27 cellular contexts compared by ENCODE assay signal in genomic region chr2:13413989-13414388, GRCh38.
DNase-seq lines count a peak whose midpoint lies in the region; ATAC-seq, FAIRE-seq and TF ChIP-seq lines count a peak whose summit lies in the region.
"Had no signal": no experiment of that assay in that cellular context is flagged by ENCODE, and none has a peak within 500 bp of the region (broad histone marks: within the 10 kb centered on the region; RNA-seq: fewer than 3 reads in every experiment).

No MANE protein-coding gene starts in this region.

- H3K36me3 ChIP-seq in bronchial epithelial cell (ENCODE audit: control insufficient read depth, insufficient read depth, low read length) (no peaks in the 10 kb centered on the region), aorta (ENCODE audit: control insufficient read depth in 1 of 2, insufficient read depth in 2 of 2, low read length in 1 of 2) (no peaks in the 10 kb centered on the region)
- H3K36me3 ChIP-seq: prostate gland had no signal

- no peak overlapping the region for H3K4me3 Mint-ChIP-seq in activated naive CD8-positive, alpha-beta T cell treated with anti-CD3 and anti-CD28 coated beads, Interleukin-2, amount 50 U/mL, for 24 hours
- H3K4me3 Mint-ChIP-seq: activated CD8-positive, alpha-beta T cell treated with anti-CD3 and anti-CD28 coated beads for 36 hours; activated naive CD4-positive, alpha-beta T cell treated with anti-CD3 and anti-CD28 coated beads, Interleukin-2, amount 50 U/mL, for 24 hours; activated T-cell treated with anti-CD3 and anti-CD28 coated beads, Interleukin-2, amount 50 U/mL, for 4 hours; neural crest cell; T-helper 17 cell had no signal

- H3K27me3 ChIP-seq in bronchial epithelial cell (ENCODE audit: control insufficient read depth, insufficient read depth, low read length), result no peaks in the 10 kb centered on the region
- H3K27me3 ChIP-seq in aorta (ENCODE audit: control insufficient read depth in 1 of 2, insufficient read depth in 2 of 2, low read length in 1 of 2), result no peaks in the 10 kb centered on the region
- H3K27me3 ChIP-seq: body of pancreas had no signal

- no peaks in the 10 kb centered on the region for H3K4me1 ChIP-seq in A549
- H3K4me1 ChIP-seq in aorta (ENCODE audit: control insufficient read depth in 1 of 2, insufficient read depth in 2 of 2, low read length in 2 of 2), result no peaks in the 10 kb centered on the region
- H3K4me1 ChIP-seq: body of pancreas, prostate gland had no signal

- 6% methylated on average over 1 of the region's 1 CpG for WGBS in A549 (ENCODE audit: missing lambda C conversion rate)
- WGBS in aorta, 2 donors, result 88 to 91% methylated on average over 1 of the region's 1 CpG

- H3K27ac Mint-ChIP-seq in activated naive CD8-positive, alpha-beta T cell treated with anti-CD3 and anti-CD28 coated beads, Interleukin-2, amount 50 U/mL, for 24 hours, result no peak overlapping the region
- H3K27ac Mint-ChIP-seq: activated CD8-positive, alpha-beta T cell treated with anti-CD3 and anti-CD28 coated beads for 36 hours; activated naive CD4-positive, alpha-beta T cell treated with anti-CD3 and anti-CD28 coated beads, Interleukin-2, amount 50 U/mL, for 24 hours; T-helper 17 cell had no signal

- no peaks in the 10 kb centered on the region for H3K27me3 Mint-ChIP-seq in activated naive CD8-positive, alpha-beta T cell treated with anti-CD3 and anti-CD28 coated beads, Interleukin-2, amount 50 U/mL, for 24 hours
- H3K27me3 Mint-ChIP-seq: activated CD8-positive, alpha-beta T cell treated with anti-CD3 and anti-CD28 coated beads for 36 hours; activated naive CD4-positive, alpha-beta T cell treated with anti-CD3 and anti-CD28 coated beads, Interleukin-2, amount 50 U/mL, for 24 hours; T-helper 17 cell had no signal

- ATAC-seq in A549 (no peak), aorta (ENCODE audit: low FRiP score) (no peak), HG03280 (IDR thresholded peaks at IDR 0.05; ENCODE audit: unreplicated experiment) (no peak)
- ATAC-seq in activated naive CD8-positive, alpha-beta T cell treated with anti-CD3 and anti-CD28 coated beads, Interleukin-2, amount 50 U/mL, for 24 hours, result no peak
- ATAC-seq: activated CD8-positive, alpha-beta T cell treated with anti-CD3 and anti-CD28 coated beads for 36 hours; activated T-cell treated with anti-CD3 and anti-CD28 coated beads, Interleukin-2, amount 50 U/mL, for 4 hours; body of pancreas; HepG2; left lobe of liver; T-helper 17 cell had no signal

- no peak overlapping the region for H3K4me3 ChIP-seq in A549
- no peak overlapping the region for H3K4me3 ChIP-seq in bronchial epithelial cell (ENCODE audit: low read depth, low read length)
- H3K4me3 ChIP-seq in aorta (ENCODE audit: low read length in 2 of 2), result no peak overlapping the region
- H3K4me3 ChIP-seq: body of pancreas, prostate gland, smooth muscle cell had no signal

- TF ChIP-seq CTCF in A549 (IDR thresholded peaks at IDR 0.05) (no peak), D721Med (IDR thresholded peaks at IDR 0.05; ENCODE audit: insufficient read depth, missing control alignments) (peak; percentile 24), bronchial epithelial cell (IDR thresholded peaks at IDR 0.05; ENCODE audit: insufficient read depth, low read length, severe bottlenecking) (no peak)

- H3K9me3 ChIP-seq in A549 (peaks cover 15% of the 10 kb centered on the region; the same call in 1 of the 3 replicates), aorta (ENCODE audit: control insufficient read depth, low read length) (no peaks in the 10 kb centered on the region)
- H3K9me3 ChIP-seq: body of pancreas, prostate gland had no signal

- H3K4me1 Mint-ChIP-seq in activated naive CD8-positive, alpha-beta T cell treated with anti-CD3 and anti-CD28 coated beads, Interleukin-2, amount 50 U/mL, for 24 hours, result no peaks in the 10 kb centered on the region
- H3K4me1 Mint-ChIP-seq: activated naive CD4-positive, alpha-beta T cell treated with anti-CD3 and anti-CD28 coated beads, Interleukin-2, amount 50 U/mL, for 24 hours; neural crest cell; T-helper 17 cell had no signal

- no peak for DNase-seq in A549 (ENCODE audit: low read depth in 1 of 2, low spot score in 1 of 2)
- DNase-seq in D721Med (ENCODE audit: insufficient read length, low spot score), result no peak
- DNase-seq in NCI-H526 (lab: John Stamatoyannopoulos, UW), result peak; percentile 57 to 58
- DNase-seq in bronchial epithelial cell (ENCODE audit: low read depth), result peak; percentile 4
- no peak for DNase-seq in activated naive CD8-positive, alpha-beta T cell treated with anti-CD3 and anti-CD28 coated beads, Interleukin-2, amount 50 U/mL, for 24 hours
- no peak for DNase-seq in NCI-H2107 treated with DMSO at 0.1 percent for 48 hours (lab: John Stamatoyannopoulos, UW; ENCODE audit: unreplicated experiment)
- DNase-seq in aorta, result no peak
- DNase-seq: activated CD4-positive, CD25-positive, alpha-beta regulatory T cell; activated CD8-positive, alpha-beta T cell treated with anti-CD3 and anti-CD28 coated beads for 36 hours; activated T-cell treated with anti-CD3 and anti-CD28 coated beads, Interleukin-2, amount 50 U/mL, for 4 hours; body of pancreas; GF-D8; midbrain; NCI-H2171 treated with DMSO at 0.1 percent for 48 hours; SHP77; stimulated activated CD4-positive, alpha-beta T cell treated with anti-CD3 and anti-CD28 coated beads, Interleukin-4, amount 100 ng/mL, for 4 hours; T-helper 17 cell had no signal

- TF ChIP-seq RAD21 in A549 (conservative IDR thresholded peaks at IDR 0.05 in 1 of 2, IDR thresholded peaks at IDR 0.05 in 1 of 2), result no peak

- H3K4me2 ChIP-seq in A549, result no peak overlapping the region
- H3K4me2 ChIP-seq: smooth muscle cell had no signal

- H3K36me3 Mint-ChIP-seq in activated naive CD8-positive, alpha-beta T cell treated with anti-CD3 and anti-CD28 coated beads, Interleukin-2, amount 50 U/mL, for 24 hours (ENCODE audit: low read depth), result no peaks in the 10 kb centered on the region
- H3K36me3 Mint-ChIP-seq: activated naive CD4-positive, alpha-beta T cell treated with anti-CD3 and anti-CD28 coated beads, Interleukin-2, amount 50 U/mL, for 24 hours had no signal

- CTCF ChIA-PET in A549 (lab: Yijun Ruan, JAX), result no interaction called here

- H3K27ac ChIP-seq in A549, result no peak overlapping the region
- H3K27ac ChIP-seq in aorta (ENCODE audit: low read depth in 1 of 2, low read length in 2 of 2), result no peak overlapping the region
- H3K27ac ChIP-seq: body of pancreas, prostate gland had no signal

- TF ChIP-seq EP300 in A549 (IDR thresholded peaks at IDR 0.05), result no peak

- no peak for TF ChIP-seq POLR2A in A549 (IDR thresholded peaks at IDR 0.05; ENCODE audit: low read length)

- peaks cover 16% of the 10 kb centered on the region for H3K9me3 Mint-ChIP-seq in activated naive CD8-positive, alpha-beta T cell treated with anti-CD3 and anti-CD28 coated beads, Interleukin-2, amount 50 U/mL, for 24 hours

- intact Hi-C loops in aorta (cut with DNase I), result no loop called here

- POLR2A ChIA-PET in A549 (lab: Yijun Ruan, JAX), result no interaction called here

- FAIRE-seq in A549 (lab: Jason Lieb, UNC) (peak; percentile 92), D721Med (lab: Jason Lieb, UNC) (peak; percentile 46), bronchial epithelial cell (lab: Jason Lieb, UNC) (no peak)
- FAIRE-seq: endothelial cell of umbilical vein, frontal cortex, HepG2, urothelium cell line had no signal

TF ChIP-seq in A549, 52 proteins besides CTCF, POLR2A, EP300 and RAD21:
- TF ChIP-seq HEYL (CRISPR knock-in tag; IDR thresholded peaks at IDR 0.05), result no peak
- TF ChIP-seq KDM5A (IDR thresholded peaks at IDR 0.05), result no peak
- TF ChIP-seq BHLHE40 (IDR thresholded peaks at IDR 0.05; ENCODE audit: low read depth, low read length), result no peak
TF ChIP-seq in A549: peak in this region for 0.

Comparison
In these comparisons a context has a peak if more than half of its experiments do, and no peak if none do; other contexts are left out.
1. DNase-seq: peak in NCI-H526 (2 of 2) and bronchial epithelial cell (single experiment); none in A549 (0 of 2), D721Med (single experiment), activated naive CD8-positive, alpha-beta T cell treated with anti-CD3 and anti-CD28 coated beads, Interleukin-2, amount 50 U/mL, for 24 hours (single experiment), NCI-H2107 treated with DMSO at 0.1 percent for 48 hours (single experiment) and aorta (0 of 2).